In the genomic region with DNA sequence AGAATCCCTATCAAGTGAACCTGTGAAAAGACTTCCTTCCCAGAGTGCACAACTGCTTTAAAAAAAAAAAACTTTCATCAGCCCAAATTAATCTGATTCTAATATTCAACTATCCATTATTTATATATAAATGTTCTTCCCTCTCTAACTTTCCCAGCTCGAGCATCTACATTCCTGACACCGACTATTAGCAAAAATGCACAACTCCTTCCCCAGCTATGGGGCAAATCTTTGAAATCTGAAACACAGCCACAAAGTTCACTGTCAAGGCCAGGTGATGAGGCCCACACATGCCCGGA, we compare ENCODE assay signal across 8 cellular contexts. TPM values are rescaled to one million over a fixed set of nuclear protein-coding genes. Genes with fewer than 3 reads are reported as not detected.
DNase-seq lines count a peak whose midpoint lies in the region; ATAC-seq, FAIRE-seq and TF ChIP-seq lines count a peak whose summit lies in the region.

No MANE protein-coding gene starts in this region.

- H3K79me2 ChIP-seq in DOHH2 (ENCODE audit: control insufficient read depth, low read length) (peaks cover 64% of the 10 kb centered on the region), OCI-LY7 (ENCODE audit: insufficient read depth, low read depth, low read length) (peaks cover 62% of the 10 kb centered on the region), endothelial cell of umbilical vein (ENCODE audit: control insufficient read depth, insufficient read depth, low read length) (peaks cover 16% of the 10 kb centered on the region)

- no peaks in the 10 kb centered on the region for H4K20me1 ChIP-seq in DOHH2 (ENCODE audit: control insufficient read depth, insufficient read depth, low read depth, low read length)
- peaks cover 11% of the 10 kb centered on the region for H4K20me1 ChIP-seq in OCI-LY7 (ENCODE audit: insufficient read depth, low read length)
- H4K20me1 ChIP-seq in endothelial cell of umbilical vein (replicated peaks; ENCODE audit: control insufficient read depth, extremely low read depth, insufficient read depth, low read length), result peaks cover 8% of the 10 kb centered on the region

- H3K36me3 ChIP-seq in DOHH2 (ENCODE audit: control insufficient read depth, low read length) (peaks cover 3% of the 10 kb centered on the region; the same call in 1 of the 2 replicates), OCI-LY7 (ENCODE audit: insufficient read depth, low read length) (no peaks in the 10 kb centered on the region), endothelial cell of umbilical vein (ENCODE audit: control insufficient read depth in 2 of 2, extremely low read depth in 1 of 2, insufficient read depth in 2 of 2, low read length in 2 of 2) (no peaks in the 10 kb centered on the region), pancreas (no peaks in the 10 kb centered on the region)

- 8 to 14% methylated on average over 3 of the region's 3 CpGs for WGBS in pancreas, 2 donors

- FAIRE-seq in endothelial cell of umbilical vein (lab: Jason Lieb, UNC) (no peak), pancreas (lab: Jason Lieb, UNC) (no peak), D721Med (lab: Jason Lieb, UNC) (no peak)

- CTCF ChIA-PET in OCI-LY7 (lab: Charles Lee; ENCODE audit: unreplicated experiment) (no interaction called here), endothelial cell of umbilical vein (lab: Charles Lee) (interaction anchor here (0.9 to 2.2 kb wide), 5 partner anchors 20 to 154 kb away, joined by 3 to 9 read pairs (median 7); no protein-coding TSS in a partner anchor)

- DNase-seq in OCI-LY7 (ENCODE audit: low spot score), result no peak
- DNase-seq in endothelial cell of umbilical vein (ENCODE audit: low read depth, low spot score), result no peak
- DNase-seq in pancreas, result no peak
- DNase-seq in D721Med (ENCODE audit: insufficient read length, low spot score), result no peak
- no peak for DNase-seq in activated CD8-positive, alpha-beta memory T cell treated with anti-CD3 and anti-CD28 coated beads, Interleukin-2, amount 50 U/mL, for 4 hours

- intact Hi-C loops in OCI-LY7 (cut with micrococcal nuclease; ENCODE audit: unreplicated experiment) (loop anchor here (1.0 to 5.0 kb wide), 2 partner anchors 189 to 202 kb away; partner anchors contain the start of gene PEX16), endothelial cell of umbilical vein (cut with micrococcal nuclease) (no loop called here), pancreas (cut with DNase I) (no loop called here)

- TF ChIP-seq POLR2A in endothelial cell of umbilical vein (IDR thresholded peaks at IDR 0.05; ENCODE audit: low read depth, low read length), result no peak

- POLR2A ChIA-PET in OCI-LY7 (lab: Charles Lee), result interaction anchor here (0.7 kb wide), 2 partner anchors 29 to 124 kb away, joined by 3 read pairs; no protein-coding TSS in a partner anchor
- POLR2A ChIA-PET in endothelial cell of umbilical vein (lab: Charles Lee), result no interaction called here

- H3F3A ChIP-seq in DOHH2 (ENCODE audit: control insufficient read depth, insufficient read depth), result peaks cover 35% of the 10 kb centered on the region

- H3K4me2 ChIP-seq in DOHH2 (ENCODE audit: low read length) (peak overlapping the region; percentile 80), OCI-LY7 (ENCODE audit: low read length) (peak overlapping the region; percentile 80), endothelial cell of umbilical vein (ENCODE audit: insufficient read depth, low read length) (peak overlapping the region; percentile 73)

- H3K27ac ChIP-seq in DOHH2 (ENCODE audit: low read depth, low read length), result peak overlapping the region; percentile 78
- H3K27ac ChIP-seq in OCI-LY7 (ENCODE audit: low read depth, low read length, poor library complexity, severe bottlenecking), result peak overlapping the region; percentile 86
- no peak overlapping the region for H3K27ac ChIP-seq in endothelial cell of umbilical vein (ENCODE audit: insufficient read depth, low read depth, low read length)
- H3K27ac ChIP-seq in pancreas, result peak overlapping the region in 3 of 4 donors; percentile 68 to 93 (median 91)

- ATAC-seq in pancreas, result no peak
- ATAC-seq in HG03342 (IDR thresholded peaks at IDR 0.05; ENCODE audit: unreplicated experiment), result no peak
- ATAC-seq in HG02884 (IDR thresholded peaks at IDR 0.05; ENCODE audit: unreplicated experiment), result no peak

- H3K27me3 ChIP-seq in DOHH2 (ENCODE audit: control insufficient read depth, low read length) (no peaks in the 10 kb centered on the region), endothelial cell of umbilical vein (ENCODE audit: control insufficient read depth in 2 of 2, insufficient read depth in 2 of 2, low read length in 2 of 2) (no peaks in the 10 kb centered on the region), pancreas (no peaks in the 10 kb centered on the region)

- TSS peak; percentile 59 for BruUV-seq in OCI-LY7 (replicated peaks; lab: Mats Ljungman, UMichigan)
- BruUV-seq in endothelial cell of umbilical vein (replicated peaks; lab: Mats Ljungman, UMichigan), result no TSS peak

- no peaks in the 10 kb centered on the region for H3K9me3 ChIP-seq in DOHH2 (ENCODE audit: control insufficient read depth, insufficient read depth, low read length)
- H3K9me3 ChIP-seq in OCI-LY7 (ENCODE audit: low read length), result no peaks in the 10 kb centered on the region
- H3K9me3 ChIP-seq in endothelial cell of umbilical vein (replicated peaks; ENCODE audit: control insufficient read depth, insufficient read depth, low read length), result no peaks in the 10 kb centered on the region
- no peaks in the 10 kb centered on the region for H3K9me3 ChIP-seq in pancreas

- H3K4me3 ChIP-seq in DOHH2 (ENCODE audit: low read length) (peak overlapping the region; percentile 91), OCI-LY7 (ENCODE audit: low read depth, low read length, poor library complexity, severe bottlenecking) (peak overlapping the region; percentile 71), endothelial cell of umbilical vein (replicated peaks in 1 of 3; ENCODE audit: insufficient read depth in 1 of 3, low read depth in 1 of 3, low read length in 3 of 3) (peak overlapping the region; percentile 12 to 87 (median 78)), pancreas (peak overlapping the region in 3 of 4 donors; percentile 35 to 73 (median 71))

- peak overlapping the region; percentile 39 for H3K9ac ChIP-seq in endothelial cell of umbilical vein (replicated peaks; ENCODE audit: extremely low read depth, insufficient read depth, low read length)

- dilution Hi-C loops in endothelial cell of umbilical vein (cut with MboI; ENCODE audit: extremely low pct_ligation_motif_present, low sequenced_read_pairs), result no loop called here

- peak overlapping the region; percentile 79; the same call in 1 of the 2 replicates for H2AFZ ChIP-seq in OCI-LY7 (ENCODE audit: low read length)
- H2AFZ ChIP-seq in endothelial cell of umbilical vein (ENCODE audit: low read depth, low read length), result peak overlapping the region; percentile 53

- no peaks in the 10 kb centered on the region for H3K9me1 ChIP-seq in endothelial cell of umbilical vein (replicated peaks; ENCODE audit: control insufficient read depth, extremely low read depth, insufficient read depth, low read length)

- H3K9me2 ChIP-seq in DOHH2 (replicated peaks; ENCODE audit: control insufficient read depth, low read length) (no peaks in the 10 kb centered on the region), OCI-LY7 (ENCODE audit: insufficient read depth, low read length) (no peaks in the 10 kb centered on the region)

- peaks cover 51% of the 10 kb centered on the region for H3K4me1 ChIP-seq in DOHH2 (ENCODE audit: control insufficient read depth, low read length)
- peaks cover 54% of the 10 kb centered on the region for H3K4me1 ChIP-seq in OCI-LY7 (ENCODE audit: insufficient read depth, low read length, poor library complexity, severe bottlenecking)
- peaks cover 14% of the 10 kb centered on the region for H3K4me1 ChIP-seq in endothelial cell of umbilical vein (ENCODE audit: control insufficient read depth, extremely low read depth, insufficient read depth, low read length)
- peaks cover 0 to 41% (median 14%) of the 10 kb centered on the region in 3 donors for H3K4me1 ChIP-seq in pancreas

- TF ChIP-seq CTCF in DOHH2 (IDR thresholded peaks at IDR 0.05; ENCODE audit: low read depth, low read length, poor library complexity, severe bottlenecking) (no peak), OCI-LY7 (conservative IDR thresholded peaks at IDR 0.05; ENCODE audit: low read length) (no peak), endothelial cell of umbilical vein (IDR thresholded peaks at IDR 0.05; ENCODE audit: extremely low read depth in 1 of 2, insufficient read depth in 1 of 2, low read depth in 1 of 2, low read length in 2 of 2) (no peak), pancreas (IDR thresholded peaks at IDR 0.05) (no peak), D721Med (IDR thresholded peaks at IDR 0.05; ENCODE audit: insufficient read depth, missing control alignments) (no peak)

TF ChIP-seq in endothelial cell of umbilical vein, 7 proteins besides CTCF, POLR2A, EP300 and RAD21:
- TF ChIP-seq, protein P1, sequence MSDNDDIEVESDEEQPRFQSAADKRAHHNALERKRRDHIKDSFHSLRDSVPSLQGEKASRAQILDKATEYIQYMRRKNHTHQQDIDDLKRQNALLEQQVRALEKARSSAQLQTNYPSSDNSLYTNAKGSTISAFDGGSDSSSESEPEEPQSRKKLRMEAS (IDR thresholded peaks at IDR 0.05; ENCODE audit: insufficient read depth, insufficient read length), result no peak
- TF ChIP-seq FOS (IDR thresholded peaks at IDR 0.05; ENCODE audit: borderline replicate concordance, insufficient read depth, low read length) (no peak), MYC (IDR thresholded peaks at IDR 0.05; ENCODE audit: low read depth, low read length) (no peak), EZH2 (IDR thresholded peaks at IDR 0.05; ENCODE audit: borderline replicate concordance, low read depth, low read length, severe bottlenecking) (no peak), GATA2 (IDR thresholded peaks at IDR 0.05; ENCODE audit: insufficient read depth, insufficient read length, low read depth, low read length) (no peak), JUN (IDR thresholded peaks at IDR 0.05; ENCODE audit: borderline replicate concordance, insufficient read depth, insufficient read length, low read depth) (no peak), POLR2AphosphoS5 (IDR thresholded peaks at IDR 0.05; ENCODE audit: insufficient read depth, low read depth, low read length) (no peak)
TF ChIP-seq in endothelial cell of umbilical vein: peak in this region for 0.

RNA-seq across cellular contexts. Expression of gene PHF21A, which starts 2.3 kb away (rescaled TPM):
- total RNA-seq in OCI-LY7 (2014; rRNA removed; shearing (Covaris generic)), result 22.3 and 23.1 TPM in 2 replicates
- total RNA-seq in OCI-LY7 (2022) (56.1 and 61.3 TPM in 2 replicates), endothelial cell of umbilical vein (26.9 and 30.5 TPM in 2 replicates), pancreas (10 to 100 TPM; 11.8 to 30.3 (median 14.9) TPM)
- polyA plus RNA-seq in endothelial cell of umbilical vein (11.9 and 14.1 TPM in 2 replicates), pancreas (10 to 100 TPM; 11.4 to 13.1 TPM)
- polyA plus RNA-seq in endothelial cell of umbilical vein (2011; cell fraction: cytosol; rRNA removed), result 15.2 and 16.4 TPM in 2 replicates
- 65.5 and 66.9 TPM in 2 replicates for polyA plus RNA-seq in endothelial cell of umbilical vein (2011; cell fraction: nucleus; rRNA removed)
- polyA plus RNA-seq in endothelial cell of umbilical vein (2012), result 20.1 and 22.0 TPM in 2 replicates
- polyA minus RNA-seq in endothelial cell of umbilical vein, result 16.0 and 17.1 TPM in 2 replicates
- 7.9 TPM for polyA minus RNA-seq in endothelial cell of umbilical vein (2011; cell fraction: cytosol; rRNA and poly(A)+ RNA removed)
- polyA minus RNA-seq in endothelial cell of umbilical vein (2011; cell fraction: nucleus; rRNA and poly(A)+ RNA removed), result 32.2 and 33.1 TPM in 2 replicates
